In the genomic region with DNA sequence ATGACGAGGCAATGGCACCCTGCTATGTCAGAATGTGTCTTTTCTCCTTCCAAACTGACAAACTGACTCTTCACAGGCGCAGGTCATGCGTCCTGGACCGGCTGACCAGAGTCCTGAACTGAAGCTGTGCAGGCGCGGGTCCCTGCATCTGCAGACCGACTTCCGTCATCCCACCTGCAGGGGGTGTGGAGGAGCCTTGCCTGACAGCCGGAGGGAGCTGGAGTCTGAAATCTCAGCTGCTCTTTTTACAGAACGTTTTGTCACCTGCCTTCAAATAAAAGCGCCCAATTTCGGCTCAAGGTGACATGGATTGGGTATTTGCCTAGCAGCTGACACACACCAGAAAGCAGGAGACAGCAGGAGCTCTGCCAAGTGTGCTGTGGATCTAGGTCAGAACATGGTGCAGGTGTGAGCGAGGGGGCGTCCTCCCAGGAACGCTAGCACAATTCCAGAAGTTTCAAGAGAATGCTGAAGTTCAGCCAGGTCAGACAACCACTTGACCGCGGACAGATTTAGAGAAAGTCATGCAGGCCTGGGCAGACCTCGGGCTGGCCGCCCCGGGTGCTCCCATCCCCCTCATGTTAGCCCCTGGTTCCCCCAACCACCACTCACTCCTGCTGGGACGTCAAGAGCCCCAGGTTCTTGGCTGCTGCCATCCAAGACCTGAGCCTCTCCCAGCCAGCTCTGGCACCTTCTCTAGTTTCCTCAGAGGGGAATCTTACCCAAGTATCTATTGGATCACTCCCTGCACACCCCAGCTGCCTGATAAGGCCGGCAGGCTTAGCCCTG, we compare ENCODE assay signal across 8 cellular contexts. TPM values are rescaled to one million over a fixed set of nuclear protein-coding genes. Genes with fewer than 3 reads are reported as not detected.
DNase-seq lines count a peak whose midpoint lies in the region; TF ChIP-seq lines count a peak whose summit lies in the region.

No MANE protein-coding gene starts in this region.

- H3K27ac ChIP-seq in OCI-LY7 (ENCODE audit: low read depth, low read length, poor library complexity, severe bottlenecking): no peak overlapping the region
- H3K27ac ChIP-seq in prostate gland: no peak overlapping the region
- H3K27ac ChIP-seq in GM23248: no peak overlapping the region
- H3K27ac ChIP-seq in coronary artery: no peak overlapping the region

- H2AFZ ChIP-seq in OCI-LY7 (ENCODE audit: low read length) (no peak overlapping the region), GM23248 (no peak overlapping the region)

- no peak overlapping the region for H3K4me3 Mint-ChIP-seq in T-helper 2 cell treated with Interferon-gamma antibody and Interleukin-4, amounts not matched to agents 5 μg/mL and 100 μg/mL, for 36 hours

- TF ChIP-seq CTCF in GM12864 (IDR thresholded peaks at IDR 0.05; ENCODE audit: low read depth, low read length, missing control alignments): peak; percentile 32
- TF ChIP-seq CTCF in OCI-LY7 (conservative IDR thresholded peaks at IDR 0.05; ENCODE audit: low read length): peak; percentile 69
- TF ChIP-seq CTCF in fibroblast of mammary gland (conservative IDR thresholded peaks at IDR 0.05; ENCODE audit: control insufficient read depth, insufficient read depth, low read depth, low read length): peak; percentile 25
- peak in 3 of 4 experiments; percentile 30 to 38 (median 36) for TF ChIP-seq CTCF in prostate gland (IDR thresholded peaks at IDR 0.05)
- TF ChIP-seq CTCF in coronary artery (IDR thresholded peaks at IDR 0.05): no peak

- H3K9me2 ChIP-seq in OCI-LY7 (ENCODE audit: insufficient read depth, low read length): no peaks in the 10 kb centered on the region
- H3K9me2 ChIP-seq in GM23248 (ENCODE audit: insufficient read depth): no peaks in the 10 kb centered on the region

- in situ Hi-C loops in GM23248 (cut with MboI): no loop called here

- no peak overlapping the region for H3K27ac Mint-ChIP-seq in T-helper 2 cell treated with Interferon-gamma antibody and Interleukin-4, amounts not matched to agents 5 μg/mL and 100 μg/mL, for 36 hours

- no peak for DNase-seq in GM12864 (ENCODE audit: low read depth)
- peak; percentile 57 for DNase-seq in OCI-LY7 (ENCODE audit: low spot score)
- DNase-seq in fibroblast of mammary gland (ENCODE audit: low read depth): no peak
- DNase-seq in prostate gland (ENCODE audit: low spot score): no peak
- DNase-seq in midbrain (lab: John Stamatoyannopoulos, UW): no peak
- no peak for DNase-seq in T-helper 2 cell treated with Interferon-gamma antibody and Interleukin-4, amounts not matched to agents 5 μg/mL and 100 μg/mL, for 36 hours (ENCODE audit: low spot score)
- DNase-seq in GM23248: no peak
- DNase-seq in coronary artery (ENCODE audit: low spot score): no peak

- H3K4me2 ChIP-seq in OCI-LY7 (ENCODE audit: low read length): no peak overlapping the region
- H3K4me2 ChIP-seq in GM23248 (ENCODE audit: unreplicated experiment): no peak overlapping the region

- CTCF ChIA-PET in OCI-LY7 (lab: Charles Lee; ENCODE audit: unreplicated experiment): interaction anchor here (0.6 to 0.8 kb wide), 4 partner anchors 31 to 150 kb away, joined by 3 to 5 read pairs (median 3); a partner anchor contains a TSS

- 31% methylated on average over 22 of the region's 22 CpGs for WGBS in prostate gland
- WGBS in GM23248 (ENCODE audit: low coverage in 1 of 2, low lambda C conversion rate in 2 of 2, missing lambda C conversion rate in 2 of 2), 2 experiments: 84 to 86% methylated on average over 19 to 22 of the region's 22 CpGs

- no peaks in the 10 kb centered on the region for H3K9me3 Mint-ChIP-seq in T-helper 2 cell treated with Interferon-gamma antibody and Interleukin-4, amounts not matched to agents 5 μg/mL and 100 μg/mL, for 36 hours

- peaks cover 22% of the 10 kb centered on the region for H3K4me1 Mint-ChIP-seq in T-helper 2 cell treated with Interferon-gamma antibody and Interleukin-4, amounts not matched to agents 5 μg/mL and 100 μg/mL, for 36 hours (ENCODE audit: low read depth)

- H4K20me1 ChIP-seq in OCI-LY7 (ENCODE audit: insufficient read depth, low read length) (no peaks in the 10 kb centered on the region; the same call in 1 of the 2 replicates), GM23248 (ENCODE audit: insufficient read depth) (no peaks in the 10 kb centered on the region)

- H3K79me2 ChIP-seq in OCI-LY7 (ENCODE audit: insufficient read depth, low read depth, low read length) (no peaks in the 10 kb centered on the region), GM23248 (ENCODE audit: insufficient read depth) (peaks cover 100% of the 10 kb centered on the region)

- intact Hi-C loops in OCI-LY7 (cut with micrococcal nuclease; ENCODE audit: unreplicated experiment): no loop called here
- intact Hi-C loops in prostate gland (cut with DNase I): no loop called here

- H3K27me3 ChIP-seq in prostate gland (replicated peaks; ENCODE audit: insufficient read depth) (no peaks in the 10 kb centered on the region), GM23248 (replicated peaks; ENCODE audit: insufficient read depth) (no peaks in the 10 kb centered on the region)

- no peaks in the 10 kb centered on the region for H3K36me3 Mint-ChIP-seq in T-helper 2 cell treated with Interferon-gamma antibody and Interleukin-4, amounts not matched to agents 5 μg/mL and 100 μg/mL, for 36 hours (ENCODE audit: low read depth)

- no peak for TF ChIP-seq POLR2A in prostate gland (IDR thresholded peaks at IDR 0.05)

- no peaks in the 10 kb centered on the region for H3K27me3 Mint-ChIP-seq in T-helper 2 cell treated with Interferon-gamma antibody and Interleukin-4, amounts not matched to agents 5 μg/mL and 100 μg/mL, for 36 hours (ENCODE audit: low read depth)

- H3K4me1 ChIP-seq in OCI-LY7 (ENCODE audit: insufficient read depth, low read length, poor library complexity, severe bottlenecking) (no peaks in the 10 kb centered on the region), prostate gland (replicated peaks) (peaks cover 14% of the 10 kb centered on the region), GM23248 (ENCODE audit: insufficient read depth) (peaks cover 34% of the 10 kb centered on the region)

- H3K9me3 ChIP-seq in OCI-LY7 (ENCODE audit: low read length) (no peaks in the 10 kb centered on the region), prostate gland (no peaks in the 10 kb centered on the region), GM23248 (ENCODE audit: low read depth) (no peaks in the 10 kb centered on the region)

- POLR2A ChIA-PET in OCI-LY7 (lab: Charles Lee): interaction anchor here (0.6 kb wide), 1 partner anchor 29 kb away, joined by 3 read pairs; no protein-coding TSS in a partner anchor

- no TSS peak for BruUV-seq in OCI-LY7 (replicated peaks; lab: Mats Ljungman, UMichigan)

- no peaks in the 10 kb centered on the region for H3F3A ChIP-seq in GM23248 (ENCODE audit: insufficient read depth)

- H3K36me3 ChIP-seq in OCI-LY7 (ENCODE audit: insufficient read depth, low read length): no peaks in the 10 kb centered on the region
- no peaks in the 10 kb centered on the region for H3K36me3 ChIP-seq in prostate gland
- no peaks in the 10 kb centered on the region for H3K36me3 ChIP-seq in GM23248 (ENCODE audit: low read depth)

- H3K9ac ChIP-seq in GM23248: no peak overlapping the region

- H3K4me3 ChIP-seq in GM12864 (ENCODE audit: low read depth, low read length) (no peak overlapping the region), OCI-LY7 (ENCODE audit: low read depth, low read length, poor library complexity, severe bottlenecking) (no peak overlapping the region), fibroblast of mammary gland (ENCODE audit: control insufficient read depth, low read depth, low read length) (no peak overlapping the region), prostate gland (no peak overlapping the region), GM23248 (no peak overlapping the region), coronary artery (no peak overlapping the region)

RNA-seq across cellular contexts. Expression of a gene that starts 32.8 kb away (rescaled TPM):
- total RNA-seq in OCI-LY7 (2014; rRNA removed; shearing (Covaris generic)): 14.4 and 18.7 TPM in 2 replicates
- total RNA-seq in OCI-LY7 (2022) (24.6 and 26.5 TPM in 2 replicates), prostate gland (10 to 100 TPM; 10.7 to 44.4 TPM)
- 22.1 and 24.2 TPM in 2 replicates for total RNA-seq in GM23248 (2014; rRNA removed; shearing (Covaris generic))
- polyA plus RNA-seq in GM23248 (2016; fragmentation: Nextera tagmentation; extraction: Ambion mirVana): 16.4 and 17.1 TPM in 2 replicates

RNA-seq across cellular contexts. Expression of a gene that starts 51.1 kb away (rescaled TPM):
- 0.72 and 1.8 TPM in 2 replicates for total RNA-seq in OCI-LY7 (2014; rRNA removed; shearing (Covaris generic))
- total RNA-seq in OCI-LY7 (2022) (8.9 and 10.9 TPM in 2 replicates), prostate gland (100 to 1,000 TPM in 1 of 2 donors, 10 to 100 TPM in 1; 71.6 to 690 TPM)
- total RNA-seq in GM23248 (2014; rRNA removed; shearing (Covaris generic)): 5.5 and 8.9 TPM in 2 replicates
- polyA plus RNA-seq in GM23248 (2016; fragmentation: Nextera tagmentation; extraction: Ambion mirVana): 12.3 and 17.2 TPM in 2 replicates

RNA-seq across cellular contexts. Expression of a gene that starts 54.3 kb away (rescaled TPM):
- total RNA-seq in OCI-LY7 (2014; rRNA removed; shearing (Covaris generic)): 159 and 200 TPM in 2 replicates
- 189 and 201 TPM in 2 replicates for total RNA-seq in OCI-LY7 (2022)
- 100 to 1,000 TPM; 326 to 536 TPM for total RNA-seq in prostate gland
- total RNA-seq in GM23248 (2014; rRNA removed; shearing (Covaris generic)): 419 and 466 TPM in 2 replicates
- 195 and 208 TPM in 2 replicates for polyA plus RNA-seq in GM23248 (2016; fragmentation: Nextera tagmentation; extraction: Ambion mirVana)
